ENCODE assay signal across 11 cellular contexts in the genomic region with DNA sequence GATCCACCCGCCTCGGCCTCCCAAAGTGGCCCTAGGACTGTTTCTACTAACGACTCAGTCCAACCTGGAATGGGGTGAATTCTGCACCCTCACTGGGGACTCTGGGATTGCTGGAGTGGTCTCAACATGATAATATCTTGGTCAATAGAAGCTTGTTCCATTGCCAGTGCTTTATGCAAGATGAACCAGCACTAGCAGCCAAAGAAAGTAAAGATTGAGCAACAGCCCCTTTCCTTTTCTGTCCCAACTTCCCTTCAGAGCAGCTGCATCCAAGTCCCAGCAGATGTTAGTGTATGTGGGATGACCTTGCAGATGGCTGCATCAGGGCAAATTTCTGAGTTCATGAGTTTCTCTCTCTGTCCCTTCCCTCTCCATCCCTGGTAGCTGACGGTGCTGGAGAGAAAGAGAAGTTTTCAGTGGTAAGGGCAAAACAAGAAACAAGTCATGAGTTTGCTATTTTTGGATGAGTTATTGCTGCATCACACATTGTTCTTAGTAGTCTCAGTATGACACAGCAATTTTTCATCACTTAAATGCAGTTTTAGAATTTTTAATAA.
A peak's percentile ranks its signal among the peaks of the same experiment; 100 is the strongest.
DNase-seq lines count a peak whose midpoint lies in the region; ATAC-seq and TF ChIP-seq lines count a peak whose summit lies in the region.
"Had no signal": no experiment of that assay in that cellular context is flagged by ENCODE, and none has a peak within 500 bp of the region (broad histone marks: within the 10 kb centered on the region; RNA-seq: fewer than 3 reads in every experiment).

No MANE protein-coding gene starts in this region.

- in situ Hi-C loops in astrocyte of the spinal cord (cut with HindIII; ENCODE audit: low sequenced_read_pairs), result no loop called here

- no peak overlapping the region for H3K4me3 ChIP-seq in BLaER1 treated with 17β-estradiol and CSF1 and Interleukin-3, amounts not matched to agents 10 nM and 100 nM
- no peak overlapping the region for H3K4me3 ChIP-seq in astrocyte of the spinal cord (ENCODE audit: low read depth, low read length)
- H3K4me3 ChIP-seq in right lobe of liver, result no peak overlapping the region
- H3K4me3 ChIP-seq in endodermal cell (ENCODE audit: low read length), result no peak overlapping the region

- H3K9me3 Mint-ChIP-seq in mesothelial cell of epicardium, result peaks cover 5% of the 10 kb centered on the region
- no peaks in the 10 kb centered on the region for H3K9me3 Mint-ChIP-seq in endodermal cell

- peaks cover 0 to 74% (median 23%) of the 10 kb centered on the region in 10 experiments; a peak in 13 of 20 replicates for H3K4me1 ChIP-seq in BLaER1 treated with 17β-estradiol and CSF1 and Interleukin-3, amounts not matched to agents 10 nM and 100 nM
- no peaks in the 10 kb centered on the region for H3K4me1 ChIP-seq in right lobe of liver
- no peaks in the 10 kb centered on the region for H3K4me1 ChIP-seq in endodermal cell (ENCODE audit: control insufficient read depth, insufficient read depth, low read length)

- H3K27me3 Mint-ChIP-seq in mesothelial cell of epicardium (ENCODE audit: low read depth) (no peaks in the 10 kb centered on the region), endodermal cell (ENCODE audit: insufficient read depth) (no peaks in the 10 kb centered on the region)

- H3K27me3 ChIP-seq in BLaER1 treated with 17β-estradiol and CSF1 and Interleukin-3, amounts not matched to agents 10 nM and 100 nM, result no peaks in the 10 kb centered on the region
- H3K27me3 ChIP-seq in right lobe of liver (no peaks in the 10 kb centered on the region), endodermal cell (ENCODE audit: control insufficient read depth, insufficient read depth, low read length, poor library complexity, severe bottlenecking) (no peaks in the 10 kb centered on the region)

- H4K20me1 ChIP-seq in BLaER1 treated with 17β-estradiol and CSF1 and Interleukin-3, amounts not matched to agents 10 nM and 100 nM, result no peaks in the 10 kb centered on the region

- TF ChIP-seq CTCF in astrocyte of the spinal cord (IDR thresholded peaks at IDR 0.05; ENCODE audit: low read depth, low read length), result no peak
- TF ChIP-seq CTCF in right lobe of liver (IDR thresholded peaks at IDR 0.05), result no peak
- no peak for TF ChIP-seq CTCF in mesothelial cell of epicardium (IDR thresholded peaks at IDR 0.05; ENCODE audit: unreplicated experiment)
- no peak for TF ChIP-seq CTCF in endodermal cell (conservative IDR thresholded peaks at IDR 0.05)

- peak overlapping the region in 10 of 11 experiments; percentile 36 to 80 (median 68); a peak in 19 of 22 replicates for H3K27ac ChIP-seq in BLaER1 treated with 17β-estradiol and CSF1 and Interleukin-3, amounts not matched to agents 10 nM and 100 nM
- H3K27ac ChIP-seq in right lobe of liver (no peak overlapping the region), endodermal cell (ENCODE audit: low read depth, low read length) (no peak overlapping the region)

- no peak for TF ChIP-seq POLR2A in right lobe of liver (IDR thresholded peaks at IDR 0.05)

- DNase-seq in astrocyte of the spinal cord (ENCODE audit: low read depth, low spot score) (peak; percentile 14), right lobe of liver (no peak), mesothelial cell of epicardium (ENCODE audit: low spot score in 2 of 2, unreplicated experiment in 2 of 2) (no peak), endodermal cell (no peak), NCI-H1436 (lab: John Stamatoyannopoulos, UW) (no peak)
- DNase-seq in stimulated activated CD4-positive, alpha-beta T cell treated with anti-CD3 and anti-CD28 coated beads, Interleukin-2, amount 100 ng/mL, for 24 hours, result no peak
- DNase-seq: activated CD8-positive, alpha-beta memory T cell treated with anti-CD3 and anti-CD28 coated beads, Interleukin-2, amount 50 U/mL, for 48 hours; glutamatergic neuron; NCI-H526 had no signal

- peak overlapping the region in 5 of 11 experiments; percentile 20 to 50 (median 31); a peak in 7 of 22 replicates for H3K9ac ChIP-seq in BLaER1 treated with 17β-estradiol and CSF1 and Interleukin-3, amounts not matched to agents 10 nM and 100 nM
- no peak overlapping the region for H3K9ac ChIP-seq in endodermal cell (ENCODE audit: extremely low read depth, low read length, poor library complexity, severe bottlenecking)

- no peaks in the 10 kb centered on the region for H3K36me3 Mint-ChIP-seq in mesothelial cell of epicardium
- no peaks in the 10 kb centered on the region for H3K36me3 Mint-ChIP-seq in endodermal cell (ENCODE audit: low read depth)

- intact Hi-C loops in right lobe of liver (cut with DNase I), result no loop called here

- no peak overlapping the region for H3K4me3 Mint-ChIP-seq in mesothelial cell of epicardium
- H3K4me3 Mint-ChIP-seq in endodermal cell, result no peak overlapping the region

- WGBS in right lobe of liver (ENCODE audit: insufficient coverage, low coverage, low lambda C conversion rate, missing lambda C conversion rate), result 49% methylated on average over 4 of the region's 4 CpGs
- 94% methylated on average over 4 of the region's 4 CpGs; no CpG with 5 or more reads in 1 of the 2 experiments for WGBS in endodermal cell (ENCODE audit: insufficient coverage in 1 of 2, insufficient read length in 1 of 2), 2 experiments

- no peak overlapping the region for H3K27ac Mint-ChIP-seq in mesothelial cell of epicardium
- no peak overlapping the region for H3K27ac Mint-ChIP-seq in endodermal cell

- peak overlapping the region in 8 of 11 experiments; percentile 6 to 65 (median 53); a peak in 13 of 22 replicates for H3K4me2 ChIP-seq in BLaER1 treated with 17β-estradiol and CSF1 and Interleukin-3, amounts not matched to agents 10 nM and 100 nM

- H3K9me3 ChIP-seq in BLaER1 treated with 17β-estradiol and CSF1 and Interleukin-3, amounts not matched to agents 10 nM and 100 nM (replicated peaks in 1 of 11), result peaks cover 0 to 17% (median 0%) of the 10 kb centered on the region in 11 experiments; a peak in 4 of 22 replicates
- H3K9me3 ChIP-seq in right lobe of liver (no peaks in the 10 kb centered on the region), endodermal cell (ENCODE audit: control insufficient read depth, low read length) (no peaks in the 10 kb centered on the region)

- H3K4me1 Mint-ChIP-seq in mesothelial cell of epicardium (no peaks in the 10 kb centered on the region), endodermal cell (no peaks in the 10 kb centered on the region)

- no peaks in the 10 kb centered on the region for H3K36me3 ChIP-seq in BLaER1 treated with 17β-estradiol and CSF1 and Interleukin-3, amounts not matched to agents 10 nM and 100 nM
- H3K36me3 ChIP-seq in right lobe of liver (no peaks in the 10 kb centered on the region), endodermal cell (ENCODE audit: control insufficient read depth, insufficient read depth, low read length) (no peaks in the 10 kb centered on the region)

- ATAC-seq in HG03060 (IDR thresholded peaks at IDR 0.05; ENCODE audit: low read depth, unreplicated experiment) (peak; percentile 62), right lobe of liver (peak; percentile 43 to 71 (median 64))

Comparison
In these comparisons a context has a peak if more than half of its experiments do, and no peak if none do; other contexts are left out.
1. H3K27ac ChIP-seq: peak in BLaER1 treated with 17β-estradiol and CSF1 and Interleukin-3, amounts not matched to agents 10 nM and 100 nM (10 of 11); none in right lobe of liver (0 of 3) and endodermal cell (single experiment).